ENCODE assay signal across 1 cellular context in the genomic region with DNA sequence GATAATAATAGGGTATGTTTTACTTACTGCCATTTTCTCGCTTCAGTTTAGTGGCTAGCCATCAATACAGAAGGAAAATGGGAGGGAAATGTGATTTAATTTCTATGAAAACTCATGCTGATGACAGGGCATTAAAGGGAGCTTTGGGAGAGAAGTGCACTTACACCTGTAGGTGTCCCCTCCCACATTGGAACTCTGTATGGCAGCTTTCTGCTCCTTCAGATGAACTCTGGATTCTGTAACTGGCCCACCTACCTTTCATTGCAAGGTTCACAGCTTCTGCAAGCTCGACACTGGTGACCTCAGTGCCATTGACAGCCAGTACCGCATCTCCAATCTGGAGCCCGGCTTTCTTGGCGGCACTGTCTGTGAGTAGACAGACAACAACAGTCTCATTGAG.
TF ChIP-seq lines count a peak whose summit lies in the region.

No MANE protein-coding gene starts in this region.

TF ChIP-seq in WTC11, 78 proteins besides CTCF, POLR2A, EP300 and RAD21 (continued from another document):
- TF ChIP-seq ZNF317 (CRISPR knock-in tag; IDR thresholded peaks at IDR 0.05; ENCODE audit: borderline replicate concordance, low read depth) (no peak), PRDM15 (CRISPR knock-in tag; IDR thresholded peaks at IDR 0.05) (no peak), TEAD4 (CRISPR knock-in tag; IDR thresholded peaks at IDR 0.05) (no peak), CREB1 (CRISPR knock-in tag; IDR thresholded peaks at IDR 0.05) (no peak), ATF6 (CRISPR knock-in tag; IDR thresholded peaks at IDR 0.05) (no peak)
- TF ChIP-seq, protein P1, sequence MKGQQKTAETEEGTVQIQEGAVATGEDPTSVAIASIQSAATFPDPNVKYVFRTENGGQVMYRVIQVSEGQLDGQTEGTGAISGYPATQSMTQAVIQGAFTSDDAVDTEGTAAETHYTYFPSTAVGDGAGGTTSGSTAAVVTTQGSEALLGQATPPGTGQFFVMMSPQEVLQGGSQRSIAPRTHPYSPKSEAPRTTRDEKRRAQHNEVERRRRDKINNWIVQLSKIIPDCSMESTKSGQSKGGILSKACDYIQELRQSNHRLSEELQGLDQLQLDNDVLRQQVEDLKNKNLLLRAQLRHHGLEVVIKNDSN (CRISPR knock-in tag; IDR thresholded peaks at IDR 0.05) = no peak
- TF ChIP-seq, protein P2, sequence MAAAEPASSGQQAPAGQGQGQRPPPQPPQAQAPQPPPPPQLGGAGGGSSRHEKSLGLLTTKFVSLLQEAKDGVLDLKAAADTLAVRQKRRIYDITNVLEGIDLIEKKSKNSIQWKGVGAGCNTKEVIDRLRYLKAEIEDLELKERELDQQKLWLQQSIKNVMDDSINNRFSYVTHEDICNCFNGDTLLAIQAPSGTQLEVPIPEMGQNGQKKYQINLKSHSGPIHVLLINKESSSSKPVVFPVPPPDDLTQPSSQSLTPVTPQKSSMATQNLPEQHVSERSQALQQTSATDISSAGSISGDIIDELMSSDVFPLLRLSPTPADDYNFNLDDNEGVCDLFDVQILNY (CRISPR knock-in tag; IDR thresholded peaks at IDR 0.05) = no peak
